ENCODE assay signal across 1 cellular context in genomic region chr7:119620769-119621168, GRCh38.
TF ChIP-seq lines count a peak whose summit lies in the region.

No MANE protein-coding gene starts in this region.

TF ChIP-seq in WTC11, 78 proteins besides CTCF, POLR2A, EP300 and RAD21 (continued from another document):
- TF ChIP-seq ZNF512 (CRISPR knock-in tag; IDR thresholded peaks at IDR 0.05; ENCODE audit: borderline replicate concordance) (no peak), JUN (CRISPR knock-in tag; IDR thresholded peaks at IDR 0.05) (no peak), IRF1 (CRISPR knock-in tag; IDR thresholded peaks at IDR 0.05) (no peak), USF2 (CRISPR knock-in tag; IDR thresholded peaks at IDR 0.05) (no peak)
